Comparison of ENCODE assay signal across 15 cellular contexts in genomic region chr3:140166908-140167599, GRCh38.
"Had no signal": no experiment of that assay in that cellular context is flagged by ENCODE, and none has a peak within 500 bp of the region (broad histone marks: within the 10 kb centered on the region; RNA-seq: fewer than 3 reads in every experiment).

No MANE protein-coding gene starts in this region.

- H3K36me3 Mint-ChIP-seq: stimulated activated effector memory CD8-positive, alpha-beta T cell treated with anti-CD3 and anti-CD28 coated beads, Interleukin-12 subunit alpha, Interleukin-12 subunit beta, amount 100 ng/mL, for 72 hours had no signal

- H3K4me1 ChIP-seq: adrenal gland, uterus had no signal

- H3K27me3 Mint-ChIP-seq: activated B cell treated with CpG ODN at 0.5 μM for 24 hours; activated CD4-positive, alpha-beta T cell treated with anti-CD3 and anti-CD28 coated beads, Interleukin-2, amount 10 ng/mL, durations not matched to agents 24 days and 14 days had no signal

- H3K9me3 ChIP-seq: adrenal gland, tibial artery, uterus had no signal

- H3K9me3 Mint-ChIP-seq: activated B cell treated with CpG ODN at 0.5 μM for 24 hours; activated CD4-positive, alpha-beta T cell treated with anti-CD3 and anti-CD28 coated beads, Interleukin-2, amount 10 ng/mL, durations not matched to agents 24 days and 14 days; activated T-helper 2 cell treated with anti-CD3 and anti-CD28 coated beads, Interferon-gamma antibody, Interleukin-2, Interleukin-4, amounts not matched to agents 10 μg/mL and 5 μg/mL and 100 μg/mL, durations not matched to agents 14 hours and 24 hours and 36 hours had no signal

- H3K36me3 ChIP-seq: adrenal gland, brain microvascular endothelial cell, tibial artery, uterus had no signal

- H3K4me3 ChIP-seq: adrenal gland, tibial artery, uterus had no signal

- H3K27me3 ChIP-seq: adrenal gland, brain microvascular endothelial cell, tibial artery, uterus had no signal

- DNase-seq: activated B cell treated with CpG ODN at 0.5 μM for 24 hours; activated CD4-positive, alpha-beta T cell treated with anti-CD3 and anti-CD28 coated beads, Interleukin-2, amount 10 ng/mL, durations not matched to agents 24 days and 14 days; activated naive CD4-positive, alpha-beta T cell treated with anti-CD3 and anti-CD28 coated beads, Interleukin-2, amount 50 U/mL, for 16 hours; activated T-cell treated with anti-CD3 and anti-CD28 coated beads for 4 hours; adrenal gland; brain microvascular endothelial cell; dermis blood vessel endothelial cell; head of caudate nucleus; posterior cingulate gyrus; right cardiac atrium; tibial artery; uterus had no signal

- ATAC-seq: left lobe of liver; stimulated activated effector memory CD8-positive, alpha-beta T cell treated with anti-CD3 and anti-CD28 coated beads, Interleukin-12 subunit alpha, Interleukin-12 subunit beta, amount 100 ng/mL, for 72 hours had no signal

- H3K4me3 Mint-ChIP-seq: activated B cell treated with CpG ODN at 0.5 μM for 24 hours; activated CD4-positive, alpha-beta T cell treated with anti-CD3 and anti-CD28 coated beads, Interleukin-2, amount 10 ng/mL, durations not matched to agents 24 days and 14 days; stimulated activated effector memory CD8-positive, alpha-beta T cell treated with anti-CD3 and anti-CD28 coated beads, Interleukin-12 subunit alpha, Interleukin-12 subunit beta, amount 100 ng/mL, for 72 hours had no signal

- H3K4me1 Mint-ChIP-seq: activated B cell treated with CpG ODN at 0.5 μM for 24 hours; activated CD4-positive, alpha-beta T cell treated with anti-CD3 and anti-CD28 coated beads, Interleukin-2, amount 10 ng/mL, durations not matched to agents 24 days and 14 days; stimulated activated effector memory CD8-positive, alpha-beta T cell treated with anti-CD3 and anti-CD28 coated beads, Interleukin-12 subunit alpha, Interleukin-12 subunit beta, amount 100 ng/mL, for 72 hours had no signal

- H3K27ac Mint-ChIP-seq: activated B cell treated with CpG ODN at 0.5 μM for 24 hours; activated CD4-positive, alpha-beta T cell treated with anti-CD3 and anti-CD28 coated beads, Interleukin-2, amount 10 ng/mL, durations not matched to agents 24 days and 14 days; activated T-helper 2 cell treated with anti-CD3 and anti-CD28 coated beads, Interferon-gamma antibody, Interleukin-2, Interleukin-4, amounts not matched to agents 10 μg/mL and 5 μg/mL and 100 μg/mL, durations not matched to agents 14 hours and 24 hours and 36 hours; stimulated activated effector memory CD8-positive, alpha-beta T cell treated with anti-CD3 and anti-CD28 coated beads, Interleukin-12 subunit alpha, Interleukin-12 subunit beta, amount 100 ng/mL, for 72 hours had no signal

- H3K27ac ChIP-seq: adrenal gland, brain microvascular endothelial cell, tibial artery, uterus had no signal
